8 cellular contexts compared by ENCODE assay signal in genomic region chr5:143824851-143825720, GRCh38. TPM values are rescaled to one million over a fixed set of nuclear protein-coding genes. Genes with fewer than 3 reads are reported as not detected.
DNase-seq lines count a peak whose midpoint lies in the region; ATAC-seq and TF ChIP-seq lines count a peak whose summit lies in the region.

No MANE protein-coding gene starts in this region.

- ATAC-seq in HG02642 (IDR thresholded peaks at IDR 0.05; ENCODE audit: poor library complexity, unreplicated experiment) (peak; percentile 73), gastrocnemius medialis (peak; percentile 87 to 97)

- TF ChIP-seq POLR2A in gastrocnemius medialis (IDR thresholded peaks at IDR 0.05) = no peak

- peak; percentile 87 for TF ChIP-seq CTCF in GM13976 (IDR thresholded peaks at IDR 0.05; ENCODE audit: borderline replicate concordance, control extremely low read depth, extremely low read depth, insufficient read depth, missing control alignments)
- TF ChIP-seq CTCF in gastrocnemius medialis (IDR thresholded peaks at IDR 0.05 in 4 of 5, conservative IDR thresholded peaks at IDR 0.05 in 1 of 5) = peak; percentile 83 to 96 (median 93)

- intact Hi-C loops in gastrocnemius medialis (cut with DNase I; ENCODE audit: low total_unique reads) = loop anchor here (1.0 to 10.0 kb wide), 6 partner anchors 418 to 903 kb away; no protein-coding TSS in a partner anchor

- no peak overlapping the region for H3K27ac ChIP-seq in gastrocnemius medialis

- in situ Hi-C loops in GM13976 (cut with MboI; ENCODE audit: low sequenced_read_pairs, unreplicated experiment) = loop anchor here (10.0 to 25.0 kb wide), 5 partner anchors 390 to 900 kb away; partner anchors contain the start of gene NR3C1
- in situ Hi-C loops in gastrocnemius medialis (cut with MboI; ENCODE audit: low sequenced_read_pairs in 4 of 4) = loop anchor here (10.0 to 25.0 kb wide), 8 partner anchors 312 to 910 kb away; partner anchors contain the start of gene NR3C1 (in 1 of the 4)

- H3K4me3 ChIP-seq in gastrocnemius medialis = peak overlapping the region in 1 of 4 donors; percentile 9

- no peaks in the 10 kb centered on the region for H3K9me3 ChIP-seq in gastrocnemius medialis

- H3K4me1 ChIP-seq in gastrocnemius medialis = peaks cover 0 to 10% of the 10 kb centered on the region in 2 donors

- no peaks in the 10 kb centered on the region for H3K27me3 ChIP-seq in gastrocnemius medialis

- DNase-seq in GM13976 (ENCODE audit: low spot score) (peak; percentile 64), NCI-H128 (lab: John Stamatoyannopoulos, UW; ENCODE audit: unreplicated experiment) (peak; percentile 11), T-helper 1 cell (peak; percentile 48 to 82 (median 70)), anterior cingulate cortex (lab: John Stamatoyannopoulos, UW) (peak in 55 of 58 donors; percentile 7 to 82 (median 53)), hepatic stellate cell (ENCODE audit: low spot score) (peak; percentile 64), gastrocnemius medialis (peak; percentile 60 to 73), mesenteric fat pad (ENCODE audit: low spot score) (no peak)

- no peaks in the 10 kb centered on the region for H3K36me3 ChIP-seq in gastrocnemius medialis

RNA-seq across cellular contexts. Expression of gene HMHB1, which starts 13.1 kb away (rescaled TPM):
- total RNA-seq in gastrocnemius medialis (not detected), mesenteric fat pad (not detected)
